13 cellular contexts compared by ENCODE assay signal in the genomic region with DNA sequence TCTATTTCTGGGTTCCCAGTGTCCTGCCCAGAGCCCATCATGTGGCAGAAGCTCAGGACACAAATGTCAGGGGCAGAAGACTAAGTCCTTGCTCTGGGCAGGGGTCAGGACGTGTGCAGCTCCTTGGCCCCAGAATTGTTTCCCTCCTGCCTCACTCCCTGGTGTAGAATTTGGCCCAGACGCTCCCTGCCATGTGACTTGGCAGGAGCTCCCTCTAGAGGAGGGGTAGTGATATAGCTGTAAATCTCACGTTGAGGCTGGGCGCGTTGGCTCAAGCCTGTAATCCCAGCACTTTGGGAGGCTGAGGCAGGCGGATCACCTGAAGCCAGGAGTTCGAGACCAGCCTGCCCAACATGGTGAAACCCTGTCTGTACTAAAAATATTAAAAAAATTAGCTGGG.
DNase-seq lines count a peak whose midpoint lies in the region; ATAC-seq, FAIRE-seq and TF ChIP-seq lines count a peak whose summit lies in the region.
"Had no signal": no experiment of that assay in that cellular context is flagged by ENCODE, and none has a peak within 500 bp of the region (broad histone marks: within the 10 kb centered on the region; RNA-seq: fewer than 3 reads in every experiment).

No MANE protein-coding gene starts in this region.

- H2BK20ac ChIP-seq in IMR-90 (ENCODE audit: low read depth, low read length), result no peak overlapping the region

- H3K4ac ChIP-seq in IMR-90 (ENCODE audit: low read depth, low read length), result no peak overlapping the region

- no peak for TF ChIP-seq POLR2A in IMR-90 (IDR thresholded peaks at IDR 0.05; ENCODE audit: low read depth, low read length)

- WGBS in IMR-90 (ENCODE audit: extremely low coverage in 2 of 2, insufficient read length in 1 of 2), 2 experiments, result no CpG with 5 or more reads among the region's 7 CpGs

- H3K79me1 ChIP-seq in IMR-90 (ENCODE audit: low read depth in 1 of 2, low read length in 2 of 2), result no peaks in the 10 kb centered on the region

- H3K23ac ChIP-seq in IMR-90 (ENCODE audit: low read depth, low read length), result no peak overlapping the region

- H2BK15ac ChIP-seq in IMR-90 (ENCODE audit: low read depth, low read length), result no peak overlapping the region

- no peak overlapping the region for H3K18ac ChIP-seq in IMR-90 (ENCODE audit: low read depth, low read length)

- H2AFZ ChIP-seq in IMR-90 (replicated peaks; ENCODE audit: low read length, poor library complexity), result no peak overlapping the region

- H3K4me1 Mint-ChIP-seq in mesothelial cell of epicardium, result no peaks in the 10 kb centered on the region
- H3K4me1 Mint-ChIP-seq: activated T-helper 17 cell treated with anti-CD3 and anti-CD28 coated beads, Interleukin-2, amount 50 U/mL, for 72 hours had no signal

- no peaks in the 10 kb centered on the region for H3K36me3 ChIP-seq in IMR-90 (ENCODE audit: control insufficient read depth, insufficient read depth, low read length)
- H3K36me3 ChIP-seq in WERI-Rb-1, result no peaks in the 10 kb centered on the region
- H3K36me3 ChIP-seq: HAP-1, SJSA1 had no signal

- H3K36me3 Mint-ChIP-seq in mesothelial cell of epicardium, result no peaks in the 10 kb centered on the region

- H2BK120ac ChIP-seq in IMR-90 (ENCODE audit: low read depth, low read length), result no peak overlapping the region

- no peaks in the 10 kb centered on the region for H4K20me1 ChIP-seq in IMR-90 (ENCODE audit: insufficient read depth, low read length)

- DNase-seq in NCI-H1417 (lab: John Stamatoyannopoulos, UW), result peak in 2 of 3 experiments; percentile 14 to 38
- DNase-seq in NCI-H1417 treated with DMSO at 0.1 percent for 48 hours (lab: John Stamatoyannopoulos, UW), result no peak
- DNase-seq in IMR-90, result no peak
- DNase-seq in WERI-Rb-1, result no peak
- DNase-seq in mesothelial cell of epicardium (ENCODE audit: low spot score in 2 of 2, unreplicated experiment in 2 of 2), result no peak
- no peak for DNase-seq in HTR-8/SVneo (ENCODE audit: insufficient read length, low spot score)
- no peak for DNase-seq in activated CD4-positive, CD25-positive, alpha-beta regulatory T cell (lab: John Stamatoyannopoulos, UW)
- DNase-seq: effector memory CD4-positive, alpha-beta T cell; stimulated activated CD4-positive, alpha-beta T cell treated with anti-CD3 and anti-CD28 coated beads, Interleukin-12 subunit alpha, Interleukin-12 subunit beta, amount 100 ng/mL, for 4 hours had no signal

- CTCF ChIA-PET in IMR-90 (lab: Yijun Ruan, JAX), result interaction anchor here (0.6 kb wide), 1 partner anchor 131 kb away, joined by 5 read pairs; no protein-coding TSS in a partner anchor

- BruUV-seq in IMR-90 (replicated peaks; lab: Mats Ljungman, UMichigan), result no TSS peak

- intact Hi-C loops in IMR-90 (cut with micrococcal nuclease), result no loop called here

- H2AK9ac ChIP-seq in IMR-90 (replicated peaks; ENCODE audit: low read depth, low read length, poor library complexity), result no peak overlapping the region

- H3K9ac ChIP-seq in IMR-90 (ENCODE audit: low read depth, low read length), result no peak overlapping the region

- ATAC-seq in IMR-90 (ENCODE audit: low read depth), result no peak
- no peak for ATAC-seq in HG03520 (IDR thresholded peaks at IDR 0.05; ENCODE audit: unreplicated experiment)
- ATAC-seq: activated T-helper 17 cell treated with anti-CD3 and anti-CD28 coated beads, Interleukin-2, amount 50 U/mL, for 72 hours had no signal

- dilution Hi-C loops in IMR-90 (cut with HindIII; ENCODE audit: low sequenced_read_pairs, unreplicated experiment), result no loop called here

- H3K27ac ChIP-seq in IMR-90 (ENCODE audit: insufficient read depth, low read length) (no peak overlapping the region), WERI-Rb-1 (no peak overlapping the region)
- H3K27ac ChIP-seq: SJSA1 had no signal

- no peak for FAIRE-seq in HTR-8/SVneo (lab: Jason Lieb, UNC)

- H3K4me3 Mint-ChIP-seq in mesothelial cell of epicardium, result no peak overlapping the region
- H3K4me3 Mint-ChIP-seq: activated T-helper 17 cell treated with anti-CD3 and anti-CD28 coated beads, Interleukin-2, amount 50 U/mL, for 72 hours had no signal

- no peak overlapping the region for H3K4me3 ChIP-seq in IMR-90 (ENCODE audit: insufficient read depth, low read depth, low read length)
- no peak overlapping the region for H3K4me3 ChIP-seq in WERI-Rb-1 (ENCODE audit: low read depth, low read length)
- H3K4me3 ChIP-seq: HAP-1, SJSA1 had no signal

- in situ Hi-C loops in IMR-90 (cut with MboI; ENCODE audit: low sequenced_read_pairs), result no loop called here

- TF ChIP-seq CTCF in IMR-90 (conservative IDR thresholded peaks at IDR 0.05; ENCODE audit: low read depth, low read length), result 0 out of 2 replicates have a peak, but pooled peaks have one; percentile 6
- TF ChIP-seq CTCF in WERI-Rb-1 (IDR thresholded peaks at IDR 0.05; ENCODE audit: low read depth, low read length), result peak; percentile 36; the same call in 1 of the 2 replicates
- TF ChIP-seq CTCF in mesothelial cell of epicardium (IDR thresholded peaks at IDR 0.05; ENCODE audit: unreplicated experiment), result peak; percentile 36

- H2AK5ac ChIP-seq in IMR-90 (ENCODE audit: low read depth, low read length), result no peak overlapping the region

- TF ChIP-seq RAD21 in IMR-90 (IDR thresholded peaks at IDR 0.05; ENCODE audit: low read length), result no peak

- no peak overlapping the region for H4K8ac ChIP-seq in IMR-90 (ENCODE audit: low read depth in 2 of 2, low read length in 2 of 2)

- peaks cover 5% of the 10 kb centered on the region; the same call in 1 of the 2 replicates for H3K27me3 ChIP-seq in IMR-90 (ENCODE audit: control insufficient read depth, insufficient read depth, low read length)
- no peaks in the 10 kb centered on the region for H3K27me3 ChIP-seq in WERI-Rb-1 (ENCODE audit: insufficient read depth, low read depth, severe bottlenecking)

- no peak overlapping the region for H3K27ac Mint-ChIP-seq in mesothelial cell of epicardium
- H3K27ac Mint-ChIP-seq: activated T-helper 17 cell treated with anti-CD3 and anti-CD28 coated beads, Interleukin-2, amount 50 U/mL, for 72 hours had no signal

- H3K4me2 ChIP-seq in IMR-90 (ENCODE audit: low read depth, low read length), result no peak overlapping the region

- no peak overlapping the region for H3K14ac ChIP-seq in IMR-90 (replicated peaks; ENCODE audit: low read depth, low read length)

- H2BK5ac ChIP-seq in IMR-90 (ENCODE audit: low read depth, low read length, poor library complexity, severe bottlenecking), result no peak overlapping the region

- H3K4me1 ChIP-seq in IMR-90 (ENCODE audit: control insufficient read depth, insufficient read depth, low read length), result no peaks in the 10 kb centered on the region
- H3K4me1 ChIP-seq: HAP-1, SJSA1 had no signal

- H3K27me3 Mint-ChIP-seq in mesothelial cell of epicardium (ENCODE audit: low read depth), result peaks cover 21% of the 10 kb centered on the region

- H3K9me3 ChIP-seq in IMR-90 (ENCODE audit: control insufficient read depth, insufficient read depth, low read length) (no peaks in the 10 kb centered on the region), WERI-Rb-1 (ENCODE audit: severe bottlenecking) (no peaks in the 10 kb centered on the region)
- H3K9me3 ChIP-seq: HAP-1, SJSA1 had no signal

- H4K91ac ChIP-seq in IMR-90 (ENCODE audit: insufficient read depth, low read depth, low read length), result no peak overlapping the region

- no peaks in the 10 kb centered on the region for H3K9me1 ChIP-seq in IMR-90 (ENCODE audit: insufficient read depth, low read length)

- no peak overlapping the region for H3K56ac ChIP-seq in IMR-90 (ENCODE audit: extremely low read depth, insufficient read depth, low read length)

- H3K9me3 Mint-ChIP-seq in mesothelial cell of epicardium, result no peaks in the 10 kb centered on the region
- H3K9me3 Mint-ChIP-seq: activated T-helper 17 cell treated with anti-CD3 and anti-CD28 coated beads, Interleukin-2, amount 50 U/mL, for 72 hours had no signal

- POLR2A ChIA-PET in IMR-90 (lab: Charles Lee; ENCODE audit: unreplicated experiment), result no interaction called here

- H4K5ac ChIP-seq in IMR-90 (ENCODE audit: low read depth, low read length), result no peak overlapping the region

TF ChIP-seq in IMR-90, 13 proteins besides CTCF, POLR2A, EP300 and RAD21:
- no peak for TF ChIP-seq MAZ (IDR thresholded peaks at IDR 0.05; ENCODE audit: borderline replicate concordance, low read depth, low read length)
TF ChIP-seq in IMR-90: peak in this region for 0.

Comparison
In these comparisons a context has a peak if more than half of its experiments do, and no peak if none do; other contexts are left out.
1. DNase-seq: peak in NCI-H1417 (2 of 3); none in NCI-H1417 treated with DMSO at 0.1 percent for 48 hours (single experiment), IMR-90 (single experiment), WERI-Rb-1 (single experiment), mesothelial cell of epicardium (0 of 2), HTR-8/SVneo (single experiment) and activated CD4-positive, CD25-positive, alpha-beta regulatory T cell (0 of 4).
2. Peak in every context shown above with its lines, with median percentiles within 50 percentile points of each other: CTCF ChIP-seq.